ENCODE assay signal across 8 cellular contexts in the genomic region with DNA sequence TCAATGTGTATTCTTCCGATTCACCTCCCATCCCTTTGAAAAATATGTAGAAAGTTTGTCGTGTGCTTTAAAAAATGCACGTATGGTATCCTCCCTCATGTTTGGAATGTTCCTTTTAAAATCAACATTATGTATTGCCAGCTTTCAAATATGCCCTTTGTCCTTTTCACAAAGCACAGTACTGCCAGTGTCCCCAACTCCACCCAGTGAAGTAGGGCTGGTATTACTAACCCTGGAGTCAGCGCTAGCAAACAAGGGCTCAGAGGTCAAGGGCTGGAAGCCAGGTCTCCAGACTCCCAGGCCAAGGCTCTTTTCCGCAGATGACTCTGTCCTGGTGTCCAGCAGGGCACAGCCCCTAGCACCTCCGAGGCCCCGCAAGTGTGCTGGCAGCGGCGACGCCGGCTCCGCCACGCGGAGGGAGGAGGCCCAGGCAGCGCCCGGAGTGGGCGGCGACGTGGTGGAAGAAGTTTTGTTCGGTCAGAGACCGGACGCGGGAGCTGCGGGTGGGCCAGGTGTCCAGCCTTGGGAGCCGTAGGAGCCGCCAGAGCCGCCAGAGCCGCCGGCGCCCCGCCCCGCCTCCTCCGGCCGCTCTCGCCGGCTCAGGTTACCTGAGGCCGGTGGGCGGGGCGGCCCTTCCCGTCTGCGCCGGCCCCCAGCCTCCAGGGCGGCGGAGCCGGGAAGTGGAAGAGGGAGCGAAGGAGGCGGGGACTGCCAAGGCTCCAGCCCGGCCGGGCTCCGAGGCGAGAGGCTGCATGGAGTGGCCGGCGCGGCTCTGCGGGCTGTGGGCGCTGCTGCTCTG. TPM values are rescaled to one million over a fixed set of nuclear protein-coding genes. Genes with fewer than 3 reads are reported as not detected.
DNase-seq lines count a peak whose midpoint lies in the region; ATAC-seq, FAIRE-seq and TF ChIP-seq lines count a peak whose summit lies in the region.

A gene (plus strand): TSS at position 720 of the 799 bp plus-strand sequence. CDS start 33 bp downstream, at position 753.

- H3K4me1 ChIP-seq in heart left ventricle (peaks cover 0 to 26% (median 2%) of the 10 kb centered on the region in 12 donors), parathyroid adenoma (peaks cover 6% of the 10 kb centered on the region)

- intact Hi-C loops in heart left ventricle (cut with DNase I) = loop anchor here in 1 of 10 donors (10.0 kb wide), 1 partner anchor 82 kb away; no protein-coding TSS in a partner anchor

- TF ChIP-seq POLR2A in heart left ventricle (IDR thresholded peaks at IDR 0.05) = peak in 1 of 2 donors; percentile 56

- H3K9ac ChIP-seq in parathyroid adenoma = peak within 1 kb of the TSS; percentile 61

- no peaks in the 10 kb centered on the region for H3K36me3 ChIP-seq in heart left ventricle
- H3K36me3 ChIP-seq in parathyroid adenoma (ENCODE audit: control insufficient read depth, insufficient read depth, low read length) = no peaks in the 10 kb centered on the region

- 3 to 45% (median 23%) methylated on average over 5 to 56 of the region's 56 CpGs for WGBS in heart left ventricle, 4 donors

- TF ChIP-seq CTCF in heart left ventricle (IDR thresholded peaks at IDR 0.05) (no peak), parathyroid adenoma (IDR thresholded peaks at IDR 0.05) (peak; percentile 9)

- peak within 1 kb of the TSS; percentile 59 for H3K4me2 ChIP-seq in parathyroid adenoma (ENCODE audit: low read length)

- FAIRE-seq in HTR-8/SVneo (lab: Jason Lieb, UNC) = no peak

- DNase-seq in Ammon's horn (ENCODE audit: low spot score) (peak; percentile 32), HTR-8/SVneo (ENCODE audit: insufficient read length, low spot score) (peak; percentile 56), NOMO-1 treated with dmso at 0.1 percent for 144 hours (lab: John Stamatoyannopoulos, UW; ENCODE audit: unreplicated experiment) (peak; percentile 55), amniotic stem cell (lab: John Stamatoyannopoulos, UW) (peak; percentile 50), heart left ventricle (peak; percentile 77 to 88 (median 84)), foreskin melanocyte (no peak)

- H3K9me3 ChIP-seq in heart left ventricle (no peaks in the 10 kb centered on the region), parathyroid adenoma (ENCODE audit: control insufficient read depth, low read length) (no peaks in the 10 kb centered on the region)

- peak within 1 kb of the TSS; percentile 55 to 91 (median 66) for H3K4me3 ChIP-seq in heart left ventricle
- peak within 1 kb of the TSS; percentile 54 for H3K4me3 ChIP-seq in parathyroid adenoma (ENCODE audit: low read depth, low read length)

- peak within 1 kb of the TSS; percentile 84 for H2AFZ ChIP-seq in parathyroid adenoma

- H3K79me2 ChIP-seq in parathyroid adenoma = no peaks in the 10 kb centered on the region

- H3K27me3 ChIP-seq in heart left ventricle (no peaks in the 10 kb centered on the region), parathyroid adenoma (ENCODE audit: control insufficient read depth, insufficient read depth, low read length) (no peaks in the 10 kb centered on the region)

- peak within 1 kb of the TSS; percentile 84 to 96 (median 90) for H3K27ac ChIP-seq in heart left ventricle
- peak within 1 kb of the TSS; percentile 92 for H3K27ac ChIP-seq in parathyroid adenoma

- ATAC-seq in GM19351 (IDR thresholded peaks at IDR 0.05; ENCODE audit: unreplicated experiment) (peak; percentile 44), heart left ventricle (peak; percentile 81 to 97 (median 96))

RNA-seq across cellular contexts. Expression of the gene that starts here (rescaled TPM):
- 10 to 100 TPM; 10.6 to 44.7 (median 18.9) TPM for total RNA-seq in heart left ventricle
- polyA plus RNA-seq in heart left ventricle = 10 to 100 TPM in 1 of 2 donors, 1 to 10 TPM in 1; 5.8 to 16.8 TPM
